Comparison of ENCODE assay signal across 8 cellular contexts in genomic region chr16:53094013-53094630, GRCh38. TPM values are rescaled to one million over a fixed set of nuclear protein-coding genes. Genes with fewer than 3 reads are reported as not detected.
A peak's percentile ranks its signal among the peaks of the same experiment; 100 is the strongest.
DNase-seq lines count a peak whose midpoint lies in the region; ATAC-seq, FAIRE-seq and TF ChIP-seq lines count a peak whose summit lies in the region.

No MANE protein-coding gene starts in this region.

- H3K27ac ChIP-seq in 22Rv1 (peak overlapping the region; percentile 51), breast epithelium (peak overlapping the region; percentile 69 to 91)

- TF ChIP-seq POLR2A in breast epithelium (IDR thresholded peaks at IDR 0.05) = no peak

- intact Hi-C loops in breast epithelium (cut with DNase I; ENCODE audit: low total_unique reads) = no loop called here

- no peaks in the 10 kb centered on the region for H3K9me3 ChIP-seq in breast epithelium

- H3K4me1 ChIP-seq in breast epithelium = peaks cover 17 to 24% of the 10 kb centered on the region in 2 donors

- H3K36me3 ChIP-seq in breast epithelium = no peaks in the 10 kb centered on the region

- TF ChIP-seq CTCF in 22Rv1 (IDR thresholded peaks at IDR 0.05) (no peak), breast epithelium (IDR thresholded peaks at IDR 0.05) (no peak)

- H3K4me3 ChIP-seq in breast epithelium = peak overlapping the region in 1 of 3 donors; percentile 22

- DNase-seq in NCI-H510A (lab: John Stamatoyannopoulos, UW) = peak; percentile 81
- peak; percentile 42 to 60 for DNase-seq in breast epithelium (ENCODE audit: low spot score in 2 of 2)
- peak; percentile 23 for DNase-seq in midbrain (lab: John Stamatoyannopoulos, UW)
- DNase-seq in HK-2 (ENCODE audit: unreplicated experiment) = no peak
- no peak for DNase-seq in urothelium cell line (ENCODE audit: low spot score)

- H3K27me3 ChIP-seq in breast epithelium = no peaks in the 10 kb centered on the region

- peak; percentile 39 for ATAC-seq in GM18517 (IDR thresholded peaks at IDR 0.05; ENCODE audit: unreplicated experiment)
- ATAC-seq in HG02943 (IDR thresholded peaks at IDR 0.05; ENCODE audit: low read depth, unreplicated experiment) = peak; percentile 46

- FAIRE-seq in urothelium cell line (lab: Jason Lieb, UNC) = no peak

RNA-seq across cellular contexts. Expression of gene CHD9, which starts 39.3 kb away (rescaled TPM):
- 100 to 1,000 TPM in 2 of 3 donors, 10 to 100 TPM in 1; 93.8 to 160 (median 158) TPM for total RNA-seq in breast epithelium

RNA-seq across cellular contexts. Expression of gene CHD9NB, which starts 41.4 kb away (rescaled TPM):
- 10 to 100 TPM in 1 of 3 donors, 1 to 10 TPM in 2; 1.3 to 16.4 (median 3.3) TPM for total RNA-seq in breast epithelium

Comparison
In these comparisons a context has a peak if more than half of its experiments do, and no peak if none do; other contexts are left out.
1. DNase-seq: peak in NCI-H510A (single experiment), breast epithelium (2 of 2) and midbrain (single experiment); none in HK-2 (single experiment) and urothelium cell line (single experiment).